In the genomic region with DNA sequence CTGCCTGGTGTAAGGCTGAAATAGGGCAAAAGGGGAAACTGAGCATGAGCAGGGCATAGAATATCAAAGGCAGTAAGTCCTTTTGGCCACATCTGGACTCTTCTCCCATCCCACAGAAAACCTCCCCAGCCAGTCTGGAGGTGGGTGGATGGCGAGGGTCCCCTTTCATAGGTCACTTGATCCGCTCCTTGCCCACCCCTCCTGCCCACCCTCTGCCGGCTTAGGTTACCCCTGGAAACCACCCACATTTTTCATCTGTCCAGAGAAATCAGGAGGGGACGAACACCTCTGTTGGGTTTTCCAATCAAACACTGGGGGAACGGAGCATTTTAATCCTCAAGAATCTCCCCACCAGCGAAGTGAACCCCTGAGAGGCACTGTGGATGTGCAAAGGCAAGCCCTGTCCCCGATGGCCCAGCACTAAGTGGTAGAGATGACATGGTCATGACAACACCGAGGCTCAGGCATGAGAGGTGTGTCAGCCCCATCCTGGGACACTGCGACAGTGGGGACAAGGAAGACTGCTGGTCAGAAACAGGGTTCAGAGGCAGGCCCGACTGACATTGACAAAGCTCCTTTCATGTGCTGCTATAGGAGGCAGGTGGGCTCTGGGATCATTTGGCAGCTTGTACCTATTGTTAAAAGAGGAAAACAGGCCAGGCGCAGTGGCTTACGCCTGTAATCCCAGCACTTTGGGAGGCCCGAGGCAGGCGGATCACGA, we compare ENCODE assay signal across 30 cellular contexts. TPM values are rescaled to one million over a fixed set of nuclear protein-coding genes. Genes with fewer than 3 reads are reported as not detected.
DNase-seq lines count a peak whose midpoint lies in the region; TF ChIP-seq lines count a peak whose summit lies in the region.
"Had no signal": no experiment of that assay in that cellular context is flagged by ENCODE, and none has a peak within 500 bp of the region (broad histone marks: within the 10 kb centered on the region; RNA-seq: fewer than 3 reads in every experiment).

No MANE protein-coding gene starts in this region.

- no peaks in the 10 kb centered on the region for H3K27me3 ChIP-seq in testis
- H3K27me3 ChIP-seq: BLaER1 treated with 17β-estradiol and CSF1 and Interleukin-3, amounts not matched to agents 10 nM and 100 nM; left lung had no signal

- TF ChIP-seq POLR2A in testis (IDR thresholded peaks at IDR 0.05), result no peak

- peak overlapping the region; percentile 90 for H3K27ac Mint-ChIP-seq in activated naive CD4-positive, alpha-beta T cell treated with anti-CD3 and anti-CD28 coated beads, Interleukin-2, amount 50 U/mL, for 24 hours
- H3K27ac Mint-ChIP-seq in activated naive CD8-positive, alpha-beta T cell treated with anti-CD3 and anti-CD28 coated beads for 36 hours, result peak overlapping the region; percentile 82
- peak overlapping the region; percentile 24 for H3K27ac Mint-ChIP-seq in neural crest cell (ENCODE audit: unreplicated experiment)
- H3K27ac Mint-ChIP-seq: activated naive CD8-positive, alpha-beta T cell treated with anti-CD3 and anti-CD28 coated beads, Interleukin-2, amount 10 ng/mL, durations not matched to agents 7 days and 5 days; immature natural killer cell; mesothelial cell of epicardium had no signal

- TF ChIP-seq CTCF in neural crest cell (conservative IDR thresholded peaks at IDR 0.05), result no peak
- no peak for TF ChIP-seq CTCF in testis (IDR thresholded peaks at IDR 0.05)

- H3K36me3 ChIP-seq in testis (ENCODE audit: low read depth, missing control alignments), result no peaks in the 10 kb centered on the region
- H3K36me3 ChIP-seq: BLaER1 treated with 17β-estradiol and CSF1 and Interleukin-3, amounts not matched to agents 10 nM and 100 nM; left lung; WERI-Rb-1 had no signal

- H3K4me3 Mint-ChIP-seq in activated naive CD4-positive, alpha-beta T cell treated with anti-CD3 and anti-CD28 coated beads, Interleukin-2, amount 50 U/mL, for 24 hours, result no peak overlapping the region
- H3K4me3 Mint-ChIP-seq in activated naive CD8-positive, alpha-beta T cell treated with anti-CD3 and anti-CD28 coated beads for 36 hours, result no peak overlapping the region
- H3K4me3 Mint-ChIP-seq in neural crest cell, result no peak overlapping the region
- H3K4me3 Mint-ChIP-seq: activated naive CD8-positive, alpha-beta T cell treated with anti-CD3 and anti-CD28 coated beads, Interleukin-2, amount 10 ng/mL, durations not matched to agents 7 days and 5 days; immature natural killer cell; mesothelial cell of epicardium had no signal

- H3K9me3 Mint-ChIP-seq in activated naive CD4-positive, alpha-beta T cell treated with anti-CD3 and anti-CD28 coated beads, Interleukin-2, amount 50 U/mL, for 24 hours, result no peaks in the 10 kb centered on the region
- peaks cover 7% of the 10 kb centered on the region for H3K9me3 Mint-ChIP-seq in activated naive CD8-positive, alpha-beta T cell treated with anti-CD3 and anti-CD28 coated beads for 36 hours
- peaks cover 3% of the 10 kb centered on the region for H3K9me3 Mint-ChIP-seq in neural crest cell

- no peaks in the 10 kb centered on the region for H3K27me3 Mint-ChIP-seq in activated naive CD4-positive, alpha-beta T cell treated with anti-CD3 and anti-CD28 coated beads, Interleukin-2, amount 50 U/mL, for 24 hours
- H3K27me3 Mint-ChIP-seq in activated naive CD8-positive, alpha-beta T cell treated with anti-CD3 and anti-CD28 coated beads for 36 hours, result peaks cover 23% of the 10 kb centered on the region
- peaks cover 3% of the 10 kb centered on the region for H3K27me3 Mint-ChIP-seq in neural crest cell (ENCODE audit: low read depth)

- no peaks in the 10 kb centered on the region for H3K4me1 ChIP-seq in testis

- peaks cover 3% of the 10 kb centered on the region for H3K36me3 Mint-ChIP-seq in activated naive CD4-positive, alpha-beta T cell treated with anti-CD3 and anti-CD28 coated beads, Interleukin-2, amount 50 U/mL, for 24 hours
- H3K36me3 Mint-ChIP-seq in activated naive CD8-positive, alpha-beta T cell treated with anti-CD3 and anti-CD28 coated beads for 36 hours, result peaks cover 6% of the 10 kb centered on the region
- no peaks in the 10 kb centered on the region for H3K36me3 Mint-ChIP-seq in neural crest cell (ENCODE audit: low read depth)
- H3K36me3 Mint-ChIP-seq: immature natural killer cell, mesothelial cell of epicardium, naive B cell had no signal

- 93 to 96% methylated on average over 15 of the region's 15 CpGs for WGBS in testis, 2 donors

- peaks cover 32% of the 10 kb centered on the region for H3K4me1 Mint-ChIP-seq in activated naive CD4-positive, alpha-beta T cell treated with anti-CD3 and anti-CD28 coated beads, Interleukin-2, amount 50 U/mL, for 24 hours
- H3K4me1 Mint-ChIP-seq in activated naive CD8-positive, alpha-beta T cell treated with anti-CD3 and anti-CD28 coated beads for 36 hours, result peaks cover 28% of the 10 kb centered on the region
- peaks cover 13% of the 10 kb centered on the region for H3K4me1 Mint-ChIP-seq in neural crest cell
- H3K4me1 Mint-ChIP-seq: mesothelial cell of epicardium had no signal

- H3K27ac ChIP-seq in testis, result no peak overlapping the region
- H3K27ac ChIP-seq: BLaER1 treated with 17β-estradiol and CSF1 and Interleukin-3, amounts not matched to agents 10 nM and 100 nM; KMS-11; left lung; WERI-Rb-1 had no signal

- no peak overlapping the region for H3K4me3 ChIP-seq in testis
- H3K4me3 ChIP-seq: BLaER1 treated with 17β-estradiol and CSF1 and Interleukin-3, amounts not matched to agents 10 nM and 100 nM; left lung had no signal

- intact Hi-C loops in testis (cut with DNase I; ENCODE audit: low total_unique reads), result no loop called here

- no peaks in the 10 kb centered on the region for H3K9me3 ChIP-seq in testis
- H3K9me3 ChIP-seq: left lung had no signal

- DNase-seq in activated naive CD4-positive, alpha-beta T cell (lab: John Stamatoyannopoulos, UW), result no peak
- no peak for DNase-seq in activated naive CD8-positive, alpha-beta T cell treated with anti-CD3 and anti-CD28 coated beads for 36 hours
- no peak for DNase-seq in neural crest cell (ENCODE audit: low read depth, low spot score)
- DNase-seq in testis, result peak; percentile 3
- no peak for DNase-seq in HPDE6-E6E7 (ENCODE audit: extremely low spot score)
- no peak for DNase-seq in GDM1 (lab: John Stamatoyannopoulos, UW)
- DNase-seq in effector CD4-positive, alpha-beta T cell, result no peak
- DNase-seq: activated naive CD8-positive, alpha-beta T cell treated with anti-CD3 and anti-CD28 coated beads, Interleukin-2, amount 10 ng/mL, durations not matched to agents 7 days and 5 days; activated T-cell treated with anti-CD3 and anti-CD28 coated beads, Interleukin-2, amount 50 U/mL, for 1 hour; central memory CD4-positive, alpha-beta T cell; dermis blood vessel endothelial cell; DMS53; hypothalamus; immature natural killer cell; left lung; naive B cell; NCI-H1417 treated with DMSO at 0.1 percent for 48 hours; NCI-H2081 treated with DMSO at 0.1 percent for 48 hours; NCI-H226; SIG-M5; small intestine; SW 1271; T-helper 9 cell; WERI-Rb-1 had no signal

RNA-seq across cellular contexts. Expression of gene MYEOV, which starts 54.5 kb away (rescaled TPM):
- total RNA-seq in activated naive CD8-positive, alpha-beta T cell treated with anti-CD3 and anti-CD28 coated beads for 36 hours, result not detected
- 0.16 and 0.35 TPM in 2 replicates for total RNA-seq in neural crest cell
- 1 to 10 TPM in 1 of 2 donors, under 1 TPM in 1; 0.43 to 1.1 TPM for total RNA-seq in testis
- polyA plus RNA-seq in testis (ENCODE audit: insufficient read depth, low read depth, low replicate concordance), result 1.1 TPM
- total RNA-seq: activated naive CD8-positive, alpha-beta T cell treated with anti-CD3 and anti-CD28 coated beads, Interleukin-2, amount 10 ng/mL, durations not matched to agents 7 days and 5 days; astrocyte; dermis blood vessel endothelial cell; urinary bladder had no signal
- polyA plus RNA-seq: immature natural killer cell had no signal

Comparison
In these comparisons a context has a peak if more than half of its experiments do, and no peak if none do; other contexts are left out.
1. H3K27ac Mint-ChIP-seq: peak in every context shown above with its lines; median percentile 90 in activated naive CD4-positive, alpha-beta T cell treated with anti-CD3 and anti-CD28 coated beads, Interleukin-2, amount 50 U/mL, for 24 hours; 82 in activated naive CD8-positive, alpha-beta T cell treated with anti-CD3 and anti-CD28 coated beads for 36 hours; 24 in neural crest cell.